ENCODE assay signal across 8 cellular contexts in genomic region chr10:104127411-104127810, GRCh38. TPM values are rescaled to one million over a fixed set of nuclear protein-coding genes. Genes with fewer than 3 reads are reported as not detected.
DNase-seq lines count a peak whose midpoint lies in the region; ATAC-seq, FAIRE-seq and TF ChIP-seq lines count a peak whose summit lies in the region.

No MANE protein-coding gene starts in this region.

- H3K27ac Mint-ChIP-seq in activated naive CD4-positive, alpha-beta T cell treated with anti-CD3 and anti-CD28 coated beads, Interleukin-2, amount 50 U/mL, for 72 hours, result no peak overlapping the region

- peak; percentile 18 for DNase-seq in activated CD4-positive, alpha-beta T cell treated with anti-CD3 and anti-CD28 coated beads for 48 hours
- DNase-seq in activated CD4-positive, alpha-beta T cell treated with anti-CD3 and anti-CD28 coated beads, Interleukin-2, amount 50 U/mL, for 4 hours, result no peak
- DNase-seq in M059J (ENCODE audit: low read depth) (peak; percentile 33), dermis blood vessel endothelial cell (peak; percentile 29), retina (peak; percentile 40), GM12892 (ENCODE audit: insufficient read length) (no peak)
- DNase-seq in activated naive CD4-positive, alpha-beta T cell treated with anti-CD3 and anti-CD28 coated beads, Interleukin-2, amount 50 U/mL, for 72 hours (ENCODE audit: low spot score in 2 of 2), result no peak

- peaks cover 2 to 6% of the 10 kb centered on the region in 2 donors for H3K36me3 Mint-ChIP-seq in activated naive CD4-positive, alpha-beta T cell treated with anti-CD3 and anti-CD28 coated beads, Interleukin-2, amount 50 U/mL, for 72 hours

- H3K9me3 Mint-ChIP-seq in activated naive CD4-positive, alpha-beta T cell treated with anti-CD3 and anti-CD28 coated beads, Interleukin-2, amount 50 U/mL, for 72 hours, result no peaks in the 10 kb centered on the region

- TF ChIP-seq POLR2A in GM12892 (IDR thresholded peaks at IDR 0.05; ENCODE audit: low read depth, low read length), result no peak

- no peak for FAIRE-seq in GM12892 (lab: Jason Lieb, UNC)

- ATAC-seq in activated naive CD4-positive, alpha-beta T cell treated with anti-CD3 and anti-CD28 coated beads, Interleukin-2, amount 50 U/mL, for 72 hours, result no peak
- no peak for ATAC-seq in GM19455 (IDR thresholded peaks at IDR 0.05; ENCODE audit: unreplicated experiment)

RNA-seq across cellular contexts. Expression of gene SFR1, which starts 5.4 kb away (rescaled TPM):
- 12.4 and 17.3 TPM in 2 replicates for total RNA-seq in M059J (2014; rRNA removed; shearing (Covaris generic))
- total RNA-seq in dermis blood vessel endothelial cell, result 7.0 and 10.0 TPM in 2 replicates
- polyA plus RNA-seq in GM12892 (2012; ENCODE audit: missing spikeins), result 16.7 TPM
- total RNA-seq in activated naive CD4-positive, alpha-beta T cell treated with anti-CD3 and anti-CD28 coated beads, Interleukin-2, amount 50 U/mL, for 72 hours, result 10 to 100 TPM; 14.8 to 19.4 TPM

RNA-seq across cellular contexts. Expression of gene COL17A1, which starts 41.7 kb away (rescaled TPM):
- total RNA-seq in M059J (2014; rRNA removed; shearing (Covaris generic)), result 2.9 and 3.2 TPM in 2 replicates
- 0.34 and 0.84 TPM in 2 replicates for total RNA-seq in dermis blood vessel endothelial cell
- polyA plus RNA-seq in GM12892 (2012; ENCODE audit: missing spikeins), result not detected
- not detected for total RNA-seq in activated naive CD4-positive, alpha-beta T cell treated with anti-CD3 and anti-CD28 coated beads, Interleukin-2, amount 50 U/mL, for 72 hours

Comparison
In these comparisons a context has a peak if more than half of its experiments do, and no peak if none do; other contexts are left out.
1. DNase-seq: peak in activated CD4-positive, alpha-beta T cell treated with anti-CD3 and anti-CD28 coated beads for 48 hours (single experiment), M059J (single experiment), dermis blood vessel endothelial cell (single experiment) and retina (single experiment); none in activated CD4-positive, alpha-beta T cell treated with anti-CD3 and anti-CD28 coated beads, Interleukin-2, amount 50 U/mL, for 4 hours (0 of 2), GM12892 (single experiment) and activated naive CD4-positive, alpha-beta T cell treated with anti-CD3 and anti-CD28 coated beads, Interleukin-2, amount 50 U/mL, for 72 hours (0 of 2).